ENCODE assay signal across 1 cellular context in genomic region chr19:47112166-47112663, GRCh38.
TF ChIP-seq lines count a peak whose summit lies in the region.

No MANE protein-coding gene starts in this region.

TF ChIP-seq in K562, 482 proteins besides CTCF, POLR2A, EP300 and RAD21 (continued from another document):
- peak; percentile 80; the same call in 1 of the 2 replicates for TF ChIP-seq KLF6 (CRISPR knock-in tag; IDR thresholded peaks at IDR 0.05; ENCODE audit: borderline replicate concordance)
- peak; percentile 46; the same call in 1 of the 2 replicates for TF ChIP-seq CREB1 (IDR thresholded peaks at IDR 0.05)
- TF ChIP-seq CREB1 (CRISPR knock-in tag; IDR thresholded peaks at IDR 0.05) = no peak; the same call in 1 of the 2 replicates
- TF ChIP-seq VEZF1 (CRISPR knock-in tag; IDR thresholded peaks at IDR 0.05) = peak; percentile 98
- peak; percentile 84 for TF ChIP-seq MAX (CRISPR knock-in tag; IDR thresholded peaks at IDR 0.05)
- TF ChIP-seq POLR2G (IDR thresholded peaks at IDR 0.05; ENCODE audit: low read depth, low read length) = peak; percentile 92
- peak in 1 of 2 experiments; percentile 13; a peak in 1 of 4 replicates for TF ChIP-seq ZMIZ1 (IDR thresholded peaks at IDR 0.05; ENCODE audit: low read depth in 2 of 2, low read length in 2 of 2)
- TF ChIP-seq MBD2 (IDR thresholded peaks at IDR 0.05; ENCODE audit: borderline replicate concordance, low read depth) = peak; percentile 73; the same call in 1 of the 2 replicates
- TF ChIP-seq JUND (IDR thresholded peaks at IDR 0.05; ENCODE audit: borderline replicate concordance, low read depth, low read length) = peak; percentile 11; the same call in 1 of the 2 replicates
- TF ChIP-seq JUND (tag; IDR thresholded peaks at IDR 0.05; ENCODE audit: borderline replicate concordance, low read depth, low read length) = no peak; the same call in 2 of the 3 replicates
- peak; percentile 84 to 90; a peak in 2 of 4 replicates for TF ChIP-seq MLLT1 (IDR thresholded peaks at IDR 0.05)
- no peak for TF ChIP-seq NCOA4 (IDR thresholded peaks at IDR 0.05; ENCODE audit: partially characterized antibody)
- TF ChIP-seq KDM5B (IDR thresholded peaks at IDR 0.05; ENCODE audit: insufficient replicate concordance, low read depth, low read length) = peak; percentile 30
- TF ChIP-seq MCM7 (IDR thresholded peaks at IDR 0.05) = no peak
- peak; percentile 29; the same call in 1 of the 2 replicates for TF ChIP-seq KLF13 (tag; IDR thresholded peaks at IDR 0.05; ENCODE audit: borderline replicate concordance, low read depth)
- TF ChIP-seq NCOR1 (IDR thresholded peaks at IDR 0.05) = peak; percentile 38; the same call in 1 of the 2 replicates
- peak; percentile 55; the same call in 1 of the 2 replicates for TF ChIP-seq ZNF644 (tag; IDR thresholded peaks at IDR 0.05; ENCODE audit: low read depth)
- peak; percentile 69; the same call in 1 of the 2 replicates for TF ChIP-seq LCOR (CRISPR knock-in tag; IDR thresholded peaks at IDR 0.05)
- no peak for TF ChIP-seq TSHZ1 (CRISPR knock-in tag; IDR thresholded peaks at IDR 0.05)
- peak; percentile 83 for TF ChIP-seq ZNF766 (CRISPR knock-in tag; conservative IDR thresholded peaks at IDR 0.05)
- peak in 1 of 3 experiments; percentile 74; a peak in 2 of 6 replicates for TF ChIP-seq ZBTB11 (CRISPR knock-in tag; IDR thresholded peaks at IDR 0.05)
- TF ChIP-seq TAF1 (IDR thresholded peaks at IDR 0.05; ENCODE audit: control insufficient read depth, extremely low read depth, insufficient read depth, low read length, severe bottlenecking) = peak; percentile 93
- TF ChIP-seq SIN3A (IDR thresholded peaks at IDR 0.05; ENCODE audit: borderline replicate concordance in 2 of 2, control insufficient read depth in 1 of 2, low read depth in 2 of 2, low read length in 2 of 2) = peak in 1 of 2 experiments; percentile 63; a peak in 2 of 4 replicates
- peak; percentile 10 for TF ChIP-seq PCBP2 (IDR thresholded peaks at IDR 0.05; ENCODE audit: low read depth, low read length, poor library complexity, severe bottlenecking)
- no peak for TF ChIP-seq FOXA3 (CRISPR knock-in tag; conservative IDR thresholded peaks at IDR 0.05 in 1 of 2, IDR thresholded peaks at IDR 0.05 in 1 of 2)
- peak; percentile 8 for TF ChIP-seq MXD1 (CRISPR knock-in tag; IDR thresholded peaks at IDR 0.05; ENCODE audit: borderline replicate concordance, poor library complexity, severe bottlenecking)
- peak; percentile 95 for TF ChIP-seq MYC (IDR thresholded peaks at IDR 0.05; ENCODE audit: low read depth, low read length)
- no peak for TF ChIP-seq MYC (CRISPR knock-in tag; IDR thresholded peaks at IDR 0.05; ENCODE audit: borderline replicate concordance, low read depth)
- TF ChIP-seq GATAD2A (IDR thresholded peaks at IDR 0.05) = peak; percentile 52; the same call in 1 of the 2 replicates
- peak; percentile 57; the same call in 1 of the 2 replicates for TF ChIP-seq ZBED1 (IDR thresholded peaks at IDR 0.05)
- peak; percentile 56 for TF ChIP-seq CREM (IDR thresholded peaks at IDR 0.05; ENCODE audit: low read depth)
- TF ChIP-seq RBFOX2 (IDR thresholded peaks at IDR 0.05; ENCODE audit: low read depth, low read length) = peak; percentile 88
- TF ChIP-seq POLR2AphosphoS5 (IDR thresholded peaks at IDR 0.05; ENCODE audit: control insufficient read depth, insufficient read depth, low read depth, low read length) = peak; percentile 89
- no peak for TF ChIP-seq CBFA2T3 (IDR thresholded peaks at IDR 0.05)
- no peak for TF ChIP-seq NCOA6 (IDR thresholded peaks at IDR 0.05)
